ENCODE assay signal across 14 cellular contexts in the genomic region with DNA sequence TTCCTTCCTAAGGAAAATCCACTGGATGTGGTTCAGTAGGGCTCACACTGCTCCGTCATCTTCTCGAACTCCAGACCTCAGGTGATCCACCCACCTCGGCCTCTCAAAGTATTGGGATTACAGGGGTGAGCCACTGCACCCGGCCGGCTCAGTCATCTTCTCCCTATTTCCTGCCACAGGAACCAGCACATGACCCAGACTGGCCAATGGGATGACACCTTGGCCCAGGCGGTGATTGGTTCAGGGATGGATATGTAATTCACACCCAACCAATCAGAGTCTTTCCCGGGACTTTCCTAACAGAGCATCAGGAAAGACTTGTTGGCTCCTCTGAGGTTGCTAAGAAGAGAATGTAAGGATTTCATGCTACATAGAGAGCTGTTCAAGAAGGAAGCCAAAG. TPM values are rescaled to one million over a fixed set of nuclear protein-coding genes. Genes with fewer than 3 reads are reported as not detected.
A peak's percentile ranks its signal among the peaks of the same experiment; 100 is the strongest.
DNase-seq lines count a peak whose midpoint lies in the region; ATAC-seq, FAIRE-seq and TF ChIP-seq lines count a peak whose summit lies in the region.
"Had no signal": no experiment of that assay in that cellular context is flagged by ENCODE, and none has a peak within 500 bp of the region (broad histone marks: within the 10 kb centered on the region; RNA-seq: fewer than 3 reads in every experiment).

No MANE protein-coding gene starts in this region.

- TF ChIP-seq RAD21 in GM12878 (IDR thresholded peaks at IDR 0.05; ENCODE audit: insufficient read depth, low read depth, low read length): no peak

- no peak overlapping the region for H3K4me3 ChIP-seq in Jurkat, Clone E6-1 (ENCODE audit: low read length)
- no peak overlapping the region for H3K4me3 ChIP-seq in GM12878

- no peak overlapping the region for H3K4me2 ChIP-seq in GM12878 (ENCODE audit: control insufficient read depth, insufficient read depth)

- H3K36me3 Mint-ChIP-seq in stimulated activated memory B cell treated with anti-CD40 and anti-IgM and Interleukin-4, amounts not matched to agents 10 μg/mL and 1 μg/mL and 100 μg/mL, for 72 hours: no peaks in the 10 kb centered on the region

- no peaks in the 10 kb centered on the region for H3K36me3 ChIP-seq in GM12878 (ENCODE audit: control insufficient read depth in 2 of 2, insufficient read depth in 2 of 2, low read length in 1 of 2)

- H3K27me3 Mint-ChIP-seq in stimulated activated memory B cell treated with anti-CD40 and anti-IgM and Interleukin-4, amounts not matched to agents 10 μg/mL and 1 μg/mL and 100 μg/mL, for 72 hours: no peaks in the 10 kb centered on the region
- H3K27me3 Mint-ChIP-seq: B cell; CD4-positive, alpha-beta T cell had no signal

- no peak for TF ChIP-seq EP300 in GM12878 (IDR thresholded peaks at IDR 0.05; ENCODE audit: borderline replicate concordance in 1 of 2, control insufficient read depth in 1 of 2, low read depth in 2 of 2, low read length in 2 of 2)

- H3K27me3 ChIP-seq in GM12878 (replicated peaks in 1 of 2; ENCODE audit: control insufficient read depth in 2 of 2, insufficient read depth in 2 of 2, low read length in 1 of 2): no peaks in the 10 kb centered on the region

- no peak for TF ChIP-seq CTCF in GM12878 (IDR thresholded peaks at IDR 0.05 in 2 of 3, conservative IDR thresholded peaks at IDR 0.05 in 1 of 3; ENCODE audit: control insufficient read depth in 2 of 3, extremely low read depth in 1 of 3, insufficient read depth in 1 of 3, low read depth in 3 of 3, low read length in 3 of 3)

- no peak for TF ChIP-seq POLR2A in GM12878 (IDR thresholded peaks at IDR 0.05; ENCODE audit: low read depth, low read length)

- BruUV-seq in GM12878 (replicated peaks; lab: Mats Ljungman, UMichigan): no TSS peak

- no peak overlapping the region for H3K9ac ChIP-seq in GM12878 (ENCODE audit: control insufficient read depth, insufficient read depth, low read length)

- FAIRE-seq in GM12878 (lab: Jason Lieb, UNC): no peak

- no peak overlapping the region for H2AFZ ChIP-seq in GM12878 (ENCODE audit: control insufficient read depth, low read depth, low read length)

- peaks cover 13% of the 10 kb centered on the region for H3K4me1 ChIP-seq in GM12878 (ENCODE audit: control insufficient read depth, insufficient read depth, low read length)

- CTCF ChIA-PET in GM12878 (lab: Yijun Ruan, JAX): interaction anchor here (1.7 kb wide), 1 partner anchor 22 kb away, joined by 4 read pairs; no protein-coding TSS in a partner anchor

- no peaks in the 10 kb centered on the region; the same call in 2 of the 3 replicates for H3K9me3 ChIP-seq in GM12878 (replicated peaks; ENCODE audit: control insufficient read depth, insufficient read depth, low read length)

- in situ Hi-C loops in GM12878 (cut with MboI): no loop called here

- peaks cover 2% of the 10 kb centered on the region for H3K9me3 Mint-ChIP-seq in stimulated activated memory B cell treated with anti-CD40 and anti-IgM and Interleukin-4, amounts not matched to agents 10 μg/mL and 1 μg/mL and 100 μg/mL, for 72 hours
- H3K9me3 Mint-ChIP-seq: CD4-positive, alpha-beta T cell had no signal

- no peaks in the 10 kb centered on the region for H3K79me2 ChIP-seq in GM12878 (ENCODE audit: control insufficient read depth, insufficient read depth, low read length)

- RAD21 ChIA-PET in GM12878 (lab: Charles Lee; ENCODE audit: unreplicated experiment): no interaction called here

- 68% methylated on average over 7 of the region's 7 CpGs for WGBS in GM12878 (ENCODE audit: insufficient coverage, insufficient replicate concordance, low lambda C conversion rate, missing lambda C conversion rate)

- ATAC-seq in GM12878 (no peak), GM21367 (IDR thresholded peaks at IDR 0.05; ENCODE audit: unreplicated experiment) (no peak)
- no peak for ATAC-seq in stimulated activated memory B cell treated with anti-CD40 and anti-IgM and Interleukin-4, amounts not matched to agents 10 μg/mL and 1 μg/mL and 100 μg/mL, for 72 hours
- ATAC-seq: Panc1 had no signal

- DNase-seq in EH (ENCODE audit: low read depth) (peak; percentile 16), GM12878 (ENCODE audit: low read depth, low spot score) (no peak), NCI-H748 (lab: John Stamatoyannopoulos, UW; ENCODE audit: unreplicated experiment) (no peak), NCI-H345 (lab: John Stamatoyannopoulos, UW) (no peak)
- DNase-seq in Jurkat, Clone E6-1 (ENCODE audit: low read depth, low spot score): peak; percentile 12
- DNase-seq: CD4-positive, alpha-beta T cell; NCI-H1436 treated with DMSO at 0.1 percent for 48 hours; NCI-H2029 treated with DMSO at 0.1 percent for 48 hours; NCI-H510A; Right ventricle myocardium superior had no signal

- peaks cover 11% of the 10 kb centered on the region for H3K4me1 Mint-ChIP-seq in stimulated activated memory B cell treated with anti-CD40 and anti-IgM and Interleukin-4, amounts not matched to agents 10 μg/mL and 1 μg/mL and 100 μg/mL, for 72 hours

- H3K4me3 Mint-ChIP-seq in stimulated activated memory B cell treated with anti-CD40 and anti-IgM and Interleukin-4, amounts not matched to agents 10 μg/mL and 1 μg/mL and 100 μg/mL, for 72 hours: no peak overlapping the region
- H3K4me3 Mint-ChIP-seq: B cell; CD4-positive, alpha-beta T cell had no signal

- SMC1A ChIA-PET in GM12878 (lab: Charles Lee; ENCODE audit: uncharacterized antibody, unreplicated experiment): no interaction called here

- H4K20me1 ChIP-seq in GM12878 (ENCODE audit: control insufficient read depth, insufficient read depth): no peaks in the 10 kb centered on the region

- POLR2A ChIA-PET in GM12878 (lab: Charles Lee): interaction anchor here (1.1 kb wide), 1 partner anchor 17 kb away, joined by 3 read pairs; no protein-coding TSS in a partner anchor

- intact Hi-C loops in GM12878 (cut with micrococcal nuclease; ENCODE audit: unreplicated experiment): no loop called here

- H3K27ac ChIP-seq in GM12878 (ENCODE audit: control insufficient read depth, insufficient read depth): no peak overlapping the region

- H3K27ac Mint-ChIP-seq in stimulated activated memory B cell treated with anti-CD40 and anti-IgM and Interleukin-4, amounts not matched to agents 10 μg/mL and 1 μg/mL and 100 μg/mL, for 72 hours: peak overlapping the region; percentile 36
- H3K27ac Mint-ChIP-seq: B cell; CD4-positive, alpha-beta T cell had no signal

RNA-seq across cellular contexts. Expression of gene C12orf76, which starts 19.2 kb away (rescaled TPM):
- 9.3 TPM for polyA plus RNA-seq in Jurkat, Clone E6-1 (2012; ENCODE audit: insufficient read depth, insufficient read length)
- total RNA-seq in GM12878 (2013; cell fraction: nucleolus; rRNA removed): 26.2 TPM in 2 replicates
- total RNA-seq in GM12878 (2014; rRNA removed) (10.1 and 12.2 TPM in 2 replicates), GM12878 (2014; rRNA removed; fragmentation: Illumina TruSeq; extraction: Trizol) (7.9 and 9.1 TPM in 2 replicates), GM12878 (2021) (9.3 and 11.1 TPM in 2 replicates)
- polyA plus RNA-seq in GM12878 (2011; ENCODE audit: low read depth): 10.2 TPM
- polyA plus RNA-seq in GM12878 (2011; rRNA removed) (20.4 and 27.4 TPM in 2 replicates), GM12878 (2014; fragmentation: Illumina TruSeq; extraction: Trizol) (8.8 and 14.0 TPM in 2 replicates), GM12878 (2014; fragmentation: Nextera tagmentation; extraction: Ambion mirVana) (1 to 10 TPM; 3.6 to 4.6 TPM), GM12878 (2014; rRNA removed) (12.1 and 13.7 TPM in 2 replicates), GM12878 (2016; fragmentation: Nextera tagmentation; extraction: Ambion mirVana) (10 to 100 TPM; 13.7 to 13.8 TPM)
- polyA plus RNA-seq in GM12878 (2011; cell fraction: cytosol; rRNA removed): 17.2 and 18.4 TPM in 2 replicates
- polyA plus RNA-seq in GM12878 (2011; cell fraction: nucleus; rRNA removed): 12.1 and 15.3 TPM in 2 replicates
- 15.5 and 19.8 TPM in 2 replicates for polyA plus RNA-seq in GM12878 (2012)
- 12.4 and 15.9 TPM in 2 replicates for polyA minus RNA-seq in GM12878 (2011; rRNA and poly(A)+ RNA removed)
- polyA minus RNA-seq in GM12878 (2011; cell fraction: cytosol; rRNA and poly(A)+ RNA removed): 4.4 and 6.1 TPM in 2 replicates
- polyA minus RNA-seq in GM12878 (2011; cell fraction: nucleus; rRNA and poly(A)+ RNA removed): 3.9 and 6.8 TPM in 2 replicates

RNA-seq across cellular contexts. Expression of gene IFT81, which starts 56.6 kb away (rescaled TPM):
- 8.4 TPM for polyA plus RNA-seq in Jurkat, Clone E6-1 (2012; ENCODE audit: insufficient read depth, insufficient read length)
- total RNA-seq in GM12878 (2013; cell fraction: nucleolus; rRNA removed): 15.7 and 17.5 TPM in 2 replicates
- 4.1 and 4.2 TPM in 2 replicates for total RNA-seq in GM12878 (2014; rRNA removed)
- 7.4 and 8.6 TPM in 2 replicates for total RNA-seq in GM12878 (2014; rRNA removed; fragmentation: Illumina TruSeq; extraction: Trizol)
- total RNA-seq in GM12878 (2021): 5.5 and 6.1 TPM in 2 replicates
- polyA plus RNA-seq in GM12878 (2011; ENCODE audit: low read depth): 2.8 TPM
- polyA plus RNA-seq in GM12878 (2011; rRNA removed): 5.3 and 12.0 TPM in 2 replicates
- 1.3 and 1.6 TPM in 2 replicates for polyA plus RNA-seq in GM12878 (2011; cell fraction: cytosol; rRNA removed)
- polyA plus RNA-seq in GM12878 (2011; cell fraction: nucleus; rRNA removed): 5.7 and 6.2 TPM in 2 replicates
- 4.3 and 5.0 TPM in 2 replicates for polyA plus RNA-seq in GM12878 (2012)
- polyA plus RNA-seq in GM12878 (2014; fragmentation: Illumina TruSeq; extraction: Trizol): 8.2 and 10.4 TPM in 2 replicates
- 1 to 10 TPM; 5.3 to 5.8 TPM for polyA plus RNA-seq in GM12878 (2014; fragmentation: Nextera tagmentation; extraction: Ambion mirVana)
- polyA plus RNA-seq in GM12878 (2014; rRNA removed): 4.3 and 5.4 TPM in 2 replicates
- 1 to 10 TPM; 9.4 to 9.9 TPM for polyA plus RNA-seq in GM12878 (2016; fragmentation: Nextera tagmentation; extraction: Ambion mirVana)
- 1.6 and 2.6 TPM in 2 replicates for polyA minus RNA-seq in GM12878 (2011; rRNA and poly(A)+ RNA removed)
- polyA minus RNA-seq in GM12878 (2011; cell fraction: cytosol; rRNA and poly(A)+ RNA removed): 2.3 and 2.8 TPM in 2 replicates
- polyA minus RNA-seq in GM12878 (2011; cell fraction: nucleus; rRNA and poly(A)+ RNA removed): 3.0 and 4.6 TPM in 2 replicates

Comparison
In these comparisons a context has a peak if more than half of its experiments do, and no peak if none do; other contexts are left out.
1. DNase-seq: peak in EH (single experiment) and Jurkat, Clone E6-1 (single experiment); none in GM12878 (single experiment), NCI-H748 (single experiment) and NCI-H345 (single experiment).